ENCODE assay signal across 3 cellular contexts in the genomic region with DNA sequence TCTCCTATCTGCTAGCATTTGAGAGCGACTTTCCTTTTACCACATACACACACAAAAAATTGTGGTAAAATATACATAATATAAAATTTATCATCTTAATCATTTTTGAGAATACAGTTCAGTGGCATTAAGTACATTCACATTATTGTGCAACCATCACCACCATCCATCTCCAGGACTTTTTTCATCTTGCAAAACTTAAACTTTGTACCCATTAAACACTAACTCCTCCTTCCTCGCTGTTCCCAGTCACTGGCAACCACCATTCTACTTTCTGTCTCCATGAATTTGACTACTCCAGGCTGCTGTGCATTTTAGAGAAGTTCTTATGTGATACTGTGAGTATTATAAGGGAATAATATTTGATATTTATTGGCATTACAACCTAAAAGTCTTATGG.
A peak's percentile ranks its signal among the peaks of the same experiment; 100 is the strongest.
TF ChIP-seq lines count a peak whose summit lies in the region.

No MANE protein-coding gene starts in this region.

TF ChIP-seq in IMR-90, 13 proteins besides CTCF, POLR2A, EP300 and RAD21:
- TF ChIP-seq CEBPB (IDR thresholded peaks at IDR 0.05; ENCODE audit: low read depth, low read length), result 0 out of 2 replicates have a peak, but pooled peaks have one; percentile 46
- TF ChIP-seq MAZ (IDR thresholded peaks at IDR 0.05; ENCODE audit: borderline replicate concordance, low read depth, low read length), result no peak

TF ChIP-seq in K562, 482 proteins besides CTCF, POLR2A, EP300 and RAD21:
- no peak for TF ChIP-seq ZNF695 (CRISPR knock-in tag; IDR thresholded peaks at IDR 0.05)
- TF ChIP-seq ZNF785 (CRISPR knock-in tag; IDR thresholded peaks at IDR 0.05), result no peak
- TF ChIP-seq, protein P1, sequence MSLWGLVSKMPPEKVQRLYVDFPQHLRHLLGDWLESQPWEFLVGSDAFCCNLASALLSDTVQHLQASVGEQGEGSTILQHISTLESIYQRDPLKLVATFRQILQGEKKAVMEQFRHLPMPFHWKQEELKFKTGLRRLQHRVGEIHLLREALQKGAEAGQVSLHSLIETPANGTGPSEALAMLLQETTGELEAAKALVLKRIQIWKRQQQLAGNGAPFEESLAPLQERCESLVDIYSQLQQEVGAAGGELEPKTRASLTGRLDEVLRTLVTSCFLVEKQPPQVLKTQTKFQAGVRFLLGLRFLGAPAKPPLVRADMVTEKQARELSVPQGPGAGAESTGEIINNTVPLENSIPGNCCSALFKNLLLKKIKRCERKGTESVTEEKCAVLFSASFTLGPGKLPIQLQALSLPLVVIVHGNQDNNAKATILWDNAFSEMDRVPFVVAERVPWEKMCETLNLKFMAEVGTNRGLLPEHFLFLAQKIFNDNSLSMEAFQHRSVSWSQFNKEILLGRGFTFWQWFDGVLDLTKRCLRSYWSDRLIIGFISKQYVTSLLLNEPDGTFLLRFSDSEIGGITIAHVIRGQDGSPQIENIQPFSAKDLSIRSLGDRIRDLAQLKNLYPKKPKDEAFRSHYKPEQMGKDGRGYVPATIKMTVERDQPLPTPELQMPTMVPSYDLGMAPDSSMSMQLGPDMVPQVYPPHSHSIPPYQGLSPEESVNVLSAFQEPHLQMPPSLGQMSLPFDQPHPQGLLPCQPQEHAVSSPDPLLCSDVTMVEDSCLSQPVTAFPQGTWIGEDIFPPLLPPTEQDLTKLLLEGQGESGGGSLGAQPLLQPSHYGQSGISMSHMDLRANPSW (CRISPR knock-in tag; IDR thresholded peaks at IDR 0.05), result no peak
- TF ChIP-seq CEBPB (tag; IDR thresholded peaks at IDR 0.05), result peak; percentile 39
- TF ChIP-seq CEBPG (CRISPR knock-in tag; IDR thresholded peaks at IDR 0.05), result no peak
- 0 out of 4 replicates have a peak, but pooled peaks of 1 of the 2 experiments have one; percentile 14 for TF ChIP-seq CEBPG (tag; conservative IDR thresholded peaks at IDR 0.05 in 1 of 2, IDR thresholded peaks at IDR 0.05 in 1 of 2)
TF ChIP-seq in K562: peak in this region for 2.

TF ChIP-seq in liver, 16 proteins besides CTCF, POLR2A, EP300 and RAD21:
- TF ChIP-seq FOXA1 (IDR thresholded peaks at IDR 0.05) (no peak), YY1 (IDR thresholded peaks at IDR 0.05) (peak; percentile 90), HNF4G (IDR thresholded peaks at IDR 0.05) (peak; percentile 62), MAX (IDR thresholded peaks at IDR 0.05) (no peak), ZBTB33 (IDR thresholded peaks at IDR 0.05) (no peak), EGR1 (IDR thresholded peaks at IDR 0.05; ENCODE audit: low read depth in 2 of 2) (no peak), FOXA2 (IDR thresholded peaks at IDR 0.05) (peak; percentile 34), GABPA (IDR thresholded peaks at IDR 0.05 in 1 of 2, conservative IDR thresholded peaks at IDR 0.05 in 1 of 2) (no peak), NR2F2 (IDR thresholded peaks at IDR 0.05) (no peak), TAF1 (conservative IDR thresholded peaks at IDR 0.05) (no peak), JUND (IDR thresholded peaks at IDR 0.05) (peak; percentile 49 to 73), RXRA (IDR thresholded peaks at IDR 0.05) (peak; percentile 91 to 97), HNF4A (conservative IDR thresholded peaks at IDR 0.05) (peak; percentile 87 to 94), SP1 (IDR thresholded peaks at IDR 0.05) (peak; percentile 41), ATF3 (IDR thresholded peaks at IDR 0.05) (no peak)
- TF ChIP-seq, protein P2, sequence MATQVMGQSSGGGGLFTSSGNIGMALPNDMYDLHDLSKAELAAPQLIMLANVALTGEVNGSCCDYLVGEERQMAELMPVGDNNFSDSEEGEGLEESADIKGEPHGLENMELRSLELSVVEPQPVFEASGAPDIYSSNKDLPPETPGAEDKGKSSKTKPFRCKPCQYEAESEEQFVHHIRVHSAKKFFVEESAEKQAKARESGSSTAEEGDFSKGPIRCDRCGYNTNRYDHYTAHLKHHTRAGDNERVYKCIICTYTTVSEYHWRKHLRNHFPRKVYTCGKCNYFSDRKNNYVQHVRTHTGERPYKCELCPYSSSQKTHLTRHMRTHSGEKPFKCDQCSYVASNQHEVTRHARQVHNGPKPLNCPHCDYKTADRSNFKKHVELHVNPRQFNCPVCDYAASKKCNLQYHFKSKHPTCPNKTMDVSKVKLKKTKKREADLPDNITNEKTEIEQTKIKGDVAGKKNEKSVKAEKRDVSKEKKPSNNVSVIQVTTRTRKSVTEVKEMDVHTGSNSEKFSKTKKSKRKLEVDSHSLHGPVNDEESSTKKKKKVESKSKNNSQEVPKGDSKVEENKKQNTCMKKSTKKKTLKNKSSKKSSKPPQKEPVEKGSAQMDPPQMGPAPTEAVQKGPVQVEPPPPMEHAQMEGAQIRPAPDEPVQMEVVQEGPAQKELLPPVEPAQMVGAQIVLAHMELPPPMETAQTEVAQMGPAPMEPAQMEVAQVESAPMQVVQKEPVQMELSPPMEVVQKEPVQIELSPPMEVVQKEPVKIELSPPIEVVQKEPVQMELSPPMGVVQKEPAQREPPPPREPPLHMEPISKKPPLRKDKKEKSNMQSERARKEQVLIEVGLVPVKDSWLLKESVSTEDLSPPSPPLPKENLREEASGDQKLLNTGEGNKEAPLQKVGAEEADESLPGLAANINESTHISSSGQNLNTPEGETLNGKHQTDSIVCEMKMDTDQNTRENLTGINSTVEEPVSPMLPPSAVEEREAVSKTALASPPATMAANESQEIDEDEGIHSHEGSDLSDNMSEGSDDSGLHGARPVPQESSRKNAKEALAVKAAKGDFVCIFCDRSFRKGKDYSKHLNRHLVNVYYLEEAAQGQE (IDR thresholded peaks at IDR 0.05), result peak; percentile 30
TF ChIP-seq in liver: peak in this region for 8.
